ENCODE assay signal across 1 cellular context in genomic region chr2:38583994-38584393, GRCh38.
TF ChIP-seq lines count a peak whose summit lies in the region.

No MANE protein-coding gene starts in this region.

TF ChIP-seq in IMR-90, 13 proteins besides CTCF, POLR2A, EP300 and RAD21:
- TF ChIP-seq FOS (IDR thresholded peaks at IDR 0.05; ENCODE audit: low read depth, low read length) (no peak), CEBPB (IDR thresholded peaks at IDR 0.05; ENCODE audit: low read depth, low read length) (no peak), BHLHE40 (IDR thresholded peaks at IDR 0.05; ENCODE audit: low read depth, low read length) (no peak), RFX5 (IDR thresholded peaks at IDR 0.05; ENCODE audit: low read depth, low read length) (no peak)
